9 cellular contexts compared by ENCODE assay signal in the genomic region with DNA sequence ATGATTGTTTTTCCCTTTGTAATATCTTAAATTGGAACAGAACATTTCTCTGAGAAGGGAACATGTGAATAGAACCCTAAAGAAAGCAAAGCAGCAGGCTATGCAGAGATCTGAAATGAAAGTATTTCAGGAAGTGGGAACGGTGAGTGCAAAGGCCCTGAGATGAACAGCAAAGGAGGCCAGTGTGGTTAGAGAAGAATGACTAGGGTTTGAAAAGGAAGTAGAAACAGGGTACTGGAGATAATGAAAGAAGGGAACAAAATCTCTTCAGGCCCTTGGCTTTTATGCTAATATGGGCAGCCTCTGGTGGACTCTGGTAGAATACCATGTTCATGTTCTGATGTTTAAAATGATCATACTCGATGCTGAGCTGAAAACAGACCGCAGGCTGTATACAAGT. TPM values are rescaled to one million over a fixed set of nuclear protein-coding genes. Genes with fewer than 3 reads are reported as not detected.
DNase-seq lines count a peak whose midpoint lies in the region; ATAC-seq, FAIRE-seq and TF ChIP-seq lines count a peak whose summit lies in the region.
"Had no signal": no experiment of that assay in that cellular context is flagged by ENCODE, and none has a peak within 500 bp of the region (broad histone marks: within the 10 kb centered on the region; RNA-seq: fewer than 3 reads in every experiment).

No MANE protein-coding gene starts in this region.

- no peak for TF ChIP-seq POLR2A in H54 (IDR thresholded peaks at IDR 0.05; ENCODE audit: low read depth, low read length)

- no peak for DNase-seq in activated T-helper 1 cell treated with anti-CD3 and anti-CD28 coated beads, Interleukin-12 subunit alpha, Interleukin-12 subunit beta, Interleukin-2, Interleukin-4 antibody, amounts not matched to agents 30 ng/mL and 10 ng/mL and 1 ng/mL, durations not matched to agents 14 hours and 24 hours and 36 hours (ENCODE audit: low spot score)
- DNase-seq in NCI-H2227 (lab: John Stamatoyannopoulos, UW; ENCODE audit: unreplicated experiment) (no peak), NAMALWA (ENCODE audit: low spot score) (no peak), glomerular visceral epithelial cell (ENCODE audit: extremely low spot score) (no peak), H54 (ENCODE audit: insufficient read length, low spot score) (no peak)
- DNase-seq: NCI-H524 had no signal

- H3K4me3 Mint-ChIP-seq in activated T-helper 1 cell treated with anti-CD3 and anti-CD28 coated beads, Interleukin-12 subunit alpha, Interleukin-12 subunit beta, Interleukin-2, Interleukin-4 antibody, amounts not matched to agents 30 ng/mL and 10 ng/mL and 1 ng/mL, durations not matched to agents 14 hours and 24 hours and 36 hours: peak overlapping the region; percentile 12

- ATAC-seq in GM19463 (IDR thresholded peaks at IDR 0.05; ENCODE audit: unreplicated experiment): peak; percentile 80
- peak; percentile 92 for ATAC-seq in HG03139 (IDR thresholded peaks at IDR 0.05; ENCODE audit: unreplicated experiment)

- intact Hi-C loops in activated T-helper 1 cell treated with anti-CD3 and anti-CD28 coated beads, Interleukin-12 subunit alpha, Interleukin-12 subunit beta, Interleukin-2, Interleukin-4 antibody, amounts not matched to agents 30 ng/mL and 10 ng/mL and 1 ng/mL, durations not matched to agents 14 hours and 24 hours and 36 hours (cut with micrococcal nuclease): no loop called here

- peaks cover 27% of the 10 kb centered on the region for H3K4me1 Mint-ChIP-seq in activated T-helper 1 cell treated with anti-CD3 and anti-CD28 coated beads, Interleukin-12 subunit alpha, Interleukin-12 subunit beta, Interleukin-2, Interleukin-4 antibody, amounts not matched to agents 30 ng/mL and 10 ng/mL and 1 ng/mL, durations not matched to agents 14 hours and 24 hours and 36 hours (ENCODE audit: low read depth)

- H3K9me3 Mint-ChIP-seq in activated T-helper 1 cell treated with anti-CD3 and anti-CD28 coated beads, Interleukin-12 subunit alpha, Interleukin-12 subunit beta, Interleukin-2, Interleukin-4 antibody, amounts not matched to agents 30 ng/mL and 10 ng/mL and 1 ng/mL, durations not matched to agents 14 hours and 24 hours and 36 hours: no peaks in the 10 kb centered on the region

- peaks cover 5% of the 10 kb centered on the region for H3K36me3 Mint-ChIP-seq in activated T-helper 1 cell treated with anti-CD3 and anti-CD28 coated beads, Interleukin-12 subunit alpha, Interleukin-12 subunit beta, Interleukin-2, Interleukin-4 antibody, amounts not matched to agents 30 ng/mL and 10 ng/mL and 1 ng/mL, durations not matched to agents 14 hours and 24 hours and 36 hours (ENCODE audit: low read depth)

- H3K27ac Mint-ChIP-seq in activated T-helper 1 cell treated with anti-CD3 and anti-CD28 coated beads, Interleukin-12 subunit alpha, Interleukin-12 subunit beta, Interleukin-2, Interleukin-4 antibody, amounts not matched to agents 30 ng/mL and 10 ng/mL and 1 ng/mL, durations not matched to agents 14 hours and 24 hours and 36 hours: peak overlapping the region; percentile 55

- TF ChIP-seq CTCF in GM12874 (IDR thresholded peaks at IDR 0.05; ENCODE audit: insufficient read depth, low read depth, low read length): peak; percentile 22; the same call in 1 of the 2 replicates

- FAIRE-seq in H54 (lab: Jason Lieb, UNC): no peak

- no peaks in the 10 kb centered on the region for H3K27me3 Mint-ChIP-seq in activated T-helper 1 cell treated with anti-CD3 and anti-CD28 coated beads, Interleukin-12 subunit alpha, Interleukin-12 subunit beta, Interleukin-2, Interleukin-4 antibody, amounts not matched to agents 30 ng/mL and 10 ng/mL and 1 ng/mL, durations not matched to agents 14 hours and 24 hours and 36 hours (ENCODE audit: insufficient read depth)

RNA-seq across cellular contexts. Expression of a gene that starts 22.2 kb away (rescaled TPM):
- 51.1 and 59.4 TPM in 2 replicates for total RNA-seq in activated T-helper 1 cell treated with anti-CD3 and anti-CD28 coated beads, Interleukin-12 subunit alpha, Interleukin-12 subunit beta, Interleukin-2, Interleukin-4 antibody, amounts not matched to agents 30 ng/mL and 10 ng/mL and 1 ng/mL, durations not matched to agents 14 hours and 24 hours and 36 hours
